ENCODE assay signal across 8 cellular contexts in genomic region chr22:27801616-27802388, GRCh38. TPM values are rescaled to one million over a fixed set of nuclear protein-coding genes. Genes with fewer than 3 reads are reported as not detected.
DNase-seq lines count a peak whose midpoint lies in the region; ATAC-seq and TF ChIP-seq lines count a peak whose summit lies in the region.

TSS of gene MN1 (minus strand) at chr22:27801756. CDS start at chr22:27800543, 1,213 bp downstream.

- peaks cover 30 to 38% of the 10 kb centered on the region in 2 experiments for H3K4me1 Mint-ChIP-seq in H9
- peaks cover 8% of the 10 kb centered on the region for H3K4me1 Mint-ChIP-seq in T-helper 1 cell treated with Interleukin-12 subunit alpha and Interleukin-12 subunit beta and Interleukin-4 antibody, amounts not matched to agents 30 μg/mL and 1 μg/mL, for 36 hours (ENCODE audit: low read depth)
- peaks cover 43% of the 10 kb centered on the region for H3K4me1 Mint-ChIP-seq in brain

- ATAC-seq in GM21390 (IDR thresholded peaks at IDR 0.05; ENCODE audit: unreplicated experiment): no peak

- H3K23me2 ChIP-seq in H9 (ENCODE audit: insufficient read length, low read depth, low read length, poor library complexity, severe bottlenecking): peaks cover 20% of the 10 kb centered on the region

- no peak within 1 kb of the TSS for H2AK5ac ChIP-seq in H9 (ENCODE audit: insufficient read length, low read length)

- H3K36me3 Mint-ChIP-seq in H9 (ENCODE audit: insufficient read depth in 1 of 3, low read depth in 3 of 3) (peaks cover 0 to 2% (median 0%) of the 10 kb centered on the region in 3 experiments; a peak in 2 of 7 replicates), brain (peaks cover 4% of the 10 kb centered on the region)
- no peaks in the 10 kb centered on the region for H3K36me3 Mint-ChIP-seq in T-helper 1 cell treated with Interleukin-12 subunit alpha and Interleukin-12 subunit beta and Interleukin-4 antibody, amounts not matched to agents 30 μg/mL and 1 μg/mL, for 36 hours (ENCODE audit: low read depth)

- H3K27ac Mint-ChIP-seq in H9 (no peak within 1 kb of the TSS; a peak in 2 of 7 replicates), brain (peak within 1 kb of the TSS; percentile 73 to 97 (median 92))
- H3K27ac Mint-ChIP-seq in T-helper 1 cell treated with Interleukin-12 subunit alpha and Interleukin-12 subunit beta and Interleukin-4 antibody, amounts not matched to agents 30 μg/mL and 1 μg/mL, for 36 hours: no peak within 1 kb of the TSS

- peak within 1 kb of the TSS; percentile 56 for H3K4me2 ChIP-seq in H9 (ENCODE audit: insufficient read depth, insufficient read length, low read length)

- H3K4me1 ChIP-seq in H9 (ENCODE audit: insufficient read depth, low read length): no peaks in the 10 kb centered on the region

- no peak within 1 kb of the TSS for H4K8ac ChIP-seq in H9 (replicated peaks; ENCODE audit: insufficient read length, low read depth, low read length)

- no peak within 1 kb of the TSS for H4K91ac ChIP-seq in H9 (ENCODE audit: insufficient read length, low read depth, low read length)

- peak within 1 kb of the TSS; percentile 38; the same call in 1 of the 2 replicates for H3K14ac ChIP-seq in H9 (ENCODE audit: insufficient read depth, low read length)

- no peak within 1 kb of the TSS for H2BK15ac ChIP-seq in H9 (ENCODE audit: low read depth, low read length)

- no peaks in the 10 kb centered on the region for H3K79me1 ChIP-seq in H9 (ENCODE audit: insufficient read depth, low read depth, low read length, poor library complexity, severe bottlenecking)

- no peaks in the 10 kb centered on the region for H3K9me3 ChIP-seq in H9 (ENCODE audit: control insufficient read depth, low read depth, low read length)

- no peak within 1 kb of the TSS for H2BK5ac ChIP-seq in H9 (ENCODE audit: insufficient read length, low read length)

- no peak within 1 kb of the TSS for H3K4ac ChIP-seq in H9 (ENCODE audit: low read depth, low read length)

- H2BK20ac ChIP-seq in H9 (ENCODE audit: low read depth, low read length, poor library complexity, severe bottlenecking): no peak within 1 kb of the TSS

- peak within 1 kb of the TSS; percentile 80 for H3K18ac ChIP-seq in H9 (ENCODE audit: insufficient read length, low read depth, low read length)

- H4K20me1 ChIP-seq in H9 (ENCODE audit: control insufficient read depth, insufficient read depth, insufficient read length): no peaks in the 10 kb centered on the region

- H3K56ac ChIP-seq in H9 (ENCODE audit: insufficient read length, low read depth, low read length): no peak within 1 kb of the TSS

- no CpG with 5 or more reads among the region's 61 CpGs for WGBS in H9 (ENCODE audit: extremely low coverage, insufficient read length, low lambda C conversion rate)

- H3K23ac ChIP-seq in H9 (ENCODE audit: insufficient read length, low read depth, low read length): no peak within 1 kb of the TSS

- no peaks in the 10 kb centered on the region for H3K79me2 ChIP-seq in H9 (ENCODE audit: insufficient read depth, low read length)

- H2BK12ac ChIP-seq in H9 (ENCODE audit: insufficient read length, low read depth, low read length): no peak within 1 kb of the TSS

- peak within 1 kb of the TSS; percentile 46 for H3K4me3 ChIP-seq in iPS-11a (ENCODE audit: low read depth, low read length)

- H3K27ac ChIP-seq in H9 (ENCODE audit: insufficient read length, low read depth, low read length): no peak within 1 kb of the TSS

- no peak within 1 kb of the TSS for H3T11ph ChIP-seq in H9 (ENCODE audit: low read length)

- peaks cover 50% of the 10 kb centered on the region; the same call in 1 of the 2 replicates for H3K27me3 ChIP-seq in H9 (ENCODE audit: insufficient read depth, low read length)

- H3K9me3 Mint-ChIP-seq in H9 (no peaks in the 10 kb centered on the region; a peak in 2 of 5 replicates), brain (peaks cover 0 to 4% (median 0%) of the 10 kb centered on the region in 5 experiments)
- no peaks in the 10 kb centered on the region for H3K9me3 Mint-ChIP-seq in T-helper 1 cell treated with Interleukin-12 subunit alpha and Interleukin-12 subunit beta and Interleukin-4 antibody, amounts not matched to agents 30 μg/mL and 1 μg/mL, for 36 hours

- H2AFZ ChIP-seq in H9 (ENCODE audit: low read length): no peak within 1 kb of the TSS

- no peak within 1 kb of the TSS for H4K5ac ChIP-seq in H9 (ENCODE audit: insufficient read length, low read depth, low read length)

- H3K4me3 Mint-ChIP-seq in H9 (peak within 1 kb of the TSS; percentile 65 to 86), brain (peak within 1 kb of the TSS; percentile 85 to 94 (median 91))
- peak within 1 kb of the TSS; percentile 65 for H3K4me3 Mint-ChIP-seq in T-helper 1 cell treated with Interleukin-12 subunit alpha and Interleukin-12 subunit beta and Interleukin-4 antibody, amounts not matched to agents 30 μg/mL and 1 μg/mL, for 36 hours

- no peak within 1 kb of the TSS for H3K9ac ChIP-seq in H9 (ENCODE audit: extremely low read depth, insufficient read length, low read length)

- peak; percentile 73 for DNase-seq in H9
- peak; percentile 8 for DNase-seq in renal cortical epithelial cell (ENCODE audit: low read depth)
- no peak for DNase-seq in NCI-H2029 treated with DMSO at 0.1 percent for 48 hours (lab: John Stamatoyannopoulos, UW)
- DNase-seq in NCI-H128 (lab: John Stamatoyannopoulos, UW; ENCODE audit: unreplicated experiment): no peak

- no peak for TF ChIP-seq CTCF in H9 (conservative IDR thresholded peaks at IDR 0.05)
- no peak for TF ChIP-seq CTCF in brain (conservative IDR thresholded peaks at IDR 0.05)

- H2BK120ac ChIP-seq in H9 (ENCODE audit: low read depth, low read length, poor library complexity, severe bottlenecking): no peak within 1 kb of the TSS

- H3K27me3 Mint-ChIP-seq in H9 (ENCODE audit: low read depth) (peaks cover 83% of the 10 kb centered on the region), brain (peaks cover 13% of the 10 kb centered on the region)
- H3K27me3 Mint-ChIP-seq in T-helper 1 cell treated with Interleukin-12 subunit alpha and Interleukin-12 subunit beta and Interleukin-4 antibody, amounts not matched to agents 30 μg/mL and 1 μg/mL, for 36 hours (ENCODE audit: low read depth): peaks cover 42% of the 10 kb centered on the region

RNA-seq across cellular contexts. Expression of gene MN1, which starts in this region (rescaled TPM):
- total RNA-seq in H9 (2021) (2.7 and 2.8 TPM in 2 replicates), renal cortical epithelial cell (0.17 and 0.85 TPM in 2 replicates)
- polyA plus RNA-seq in brain (ENCODE audit: insufficient read depth, low read depth, low replicate concordance): 1.7 TPM

Comparison
In these comparisons a context has a peak if more than half of its experiments do, and no peak if none do; other contexts are left out.
1. Peak in DNase-seq in renal cortical epithelial cell; RNA of the gene not detected or under 1 TPM.
2. H3K27ac Mint-ChIP-seq: peak in brain (5 of 5); none in H9 (0 of 3) and T-helper 1 cell treated with Interleukin-12 subunit alpha and Interleukin-12 subunit beta and Interleukin-4 antibody, amounts not matched to agents 30 μg/mL and 1 μg/mL, for 36 hours (single experiment).
3. Peak in every context shown above with its lines, with median percentiles within 50 percentile points of each other: H3K4me3 Mint-ChIP-seq.